ENCODE assay signal across 11 cellular contexts in genomic region chr2:37070931-37071330, GRCh38.
"Had no signal": no experiment of that assay in that cellular context is flagged by ENCODE, and none has a peak within 500 bp of the region (broad histone marks: within the 10 kb centered on the region; RNA-seq: fewer than 3 reads in every experiment).

No MANE protein-coding gene starts in this region.

- ATAC-seq: GM23338, HCT116 had no signal

- H3K4me1 ChIP-seq: HAP-1 had no signal

- H2AFZ ChIP-seq: GM23248, GM23338 had no signal

- FAIRE-seq: H1, H54 had no signal

- H3K9me3 ChIP-seq: HAP-1 had no signal

- H3K4me2 ChIP-seq: GM23338 had no signal

- H3K4me3 ChIP-seq: GM23248, GM23338, HAP-1 had no signal

- H3K9ac ChIP-seq: GM23248 had no signal

- DNase-seq: GM23248, GOT3, H7, H9, HCEC 1CT, HFFc6 had no signal

- H3K27ac ChIP-seq: GM23248 had no signal
